1 cellular context compared by ENCODE assay signal in genomic region chr7:101422361-101423195, GRCh38.
TF ChIP-seq lines count a peak whose summit lies in the region.

No MANE protein-coding gene starts in this region.

TF ChIP-seq in HEK293, 187 proteins besides CTCF, POLR2A, EP300 and RAD21 (continued from another document):
- TF ChIP-seq ZNF449 (tag by site-specific recombination; IDR thresholded peaks at IDR 0.05) (no peak), ZNF501 (tag by site-specific recombination; IDR thresholded peaks at IDR 0.05) (no peak), ZNF157 (tag by site-specific recombination; IDR thresholded peaks at IDR 0.05) (no peak), ZNF335 (tag by site-specific recombination; conservative IDR thresholded peaks at IDR 0.05) (no peak)
